ENCODE assay signal across 1 cellular context in the genomic region with DNA sequence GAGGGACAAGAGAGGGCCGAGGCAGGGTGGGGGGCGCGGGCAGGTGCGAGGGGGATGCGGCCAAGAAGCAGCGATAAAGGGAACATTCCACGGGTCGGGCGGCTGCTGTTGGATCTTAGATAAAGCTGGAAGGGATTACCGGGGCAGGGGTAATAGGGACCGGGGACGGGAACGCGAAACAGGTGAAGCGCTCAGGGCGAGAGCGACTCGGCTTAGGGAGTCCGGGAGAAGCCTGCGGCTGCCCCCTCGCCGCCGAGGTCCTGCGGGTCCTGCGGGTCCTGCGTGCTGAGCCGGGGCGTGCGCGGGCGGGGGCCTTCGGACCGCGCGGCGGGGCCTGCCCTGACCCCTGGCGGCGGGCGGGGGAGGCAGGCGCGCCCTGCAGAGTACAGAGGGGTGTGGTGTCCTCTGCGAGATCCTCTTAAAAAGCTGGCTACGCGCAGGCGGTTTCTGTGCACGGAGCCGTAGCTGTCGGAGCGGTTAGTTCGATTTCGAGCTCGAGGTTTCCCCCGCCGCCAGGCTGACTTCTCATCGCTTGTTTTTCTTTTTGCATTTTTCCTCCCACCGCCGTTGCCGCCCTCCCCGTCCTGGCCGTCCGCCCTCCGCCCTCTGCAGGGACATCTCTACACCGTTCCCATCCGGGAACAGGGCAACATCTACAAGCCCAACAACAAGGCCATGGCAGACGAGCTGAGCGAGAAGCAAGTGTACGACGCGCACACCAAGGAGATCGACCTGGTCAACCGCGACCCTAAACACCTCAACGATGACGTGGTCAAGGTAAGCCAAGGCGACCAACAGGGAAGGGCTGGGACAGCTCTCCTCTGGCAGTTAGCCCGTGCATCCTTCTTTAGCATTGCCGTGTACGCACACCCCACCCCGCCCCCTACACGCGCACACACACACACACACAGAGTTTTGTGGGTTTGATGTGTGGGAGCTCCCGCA.
TF ChIP-seq lines count a peak whose summit lies in the region.

No MANE protein-coding gene starts in this region.

TF ChIP-seq in GM12878, 131 proteins besides CTCF, POLR2A, EP300 and RAD21 (continued from another document):
- TF ChIP-seq, protein P1, sequence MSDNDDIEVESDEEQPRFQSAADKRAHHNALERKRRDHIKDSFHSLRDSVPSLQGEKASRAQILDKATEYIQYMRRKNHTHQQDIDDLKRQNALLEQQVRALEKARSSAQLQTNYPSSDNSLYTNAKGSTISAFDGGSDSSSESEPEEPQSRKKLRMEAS (IDR thresholded peaks at IDR 0.05; ENCODE audit: low read depth, low read length): no peak
- TF ChIP-seq TAF1 (IDR thresholded peaks at IDR 0.05; ENCODE audit: borderline replicate concordance, low read depth, low read length) (no peak), ZNF384 (IDR thresholded peaks at IDR 0.05; ENCODE audit: borderline replicate concordance, low read depth, low read length) (no peak), NFXL1 (IDR thresholded peaks at IDR 0.05; ENCODE audit: borderline replicate concordance) (0 out of 2 replicates have a peak, but pooled peaks have one; percentile 22), BRCA1 (IDR thresholded peaks at IDR 0.05; ENCODE audit: low read depth, low read length) (no peak), SREBF2 (IDR thresholded peaks at IDR 0.05; ENCODE audit: low read length) (no peak), BACH1 (IDR thresholded peaks at IDR 0.05; ENCODE audit: borderline replicate concordance) (peak; percentile 59; the same call in 1 of the 2 replicates), TCF12 (IDR thresholded peaks at IDR 0.05; ENCODE audit: low read depth, low read length) (0 out of 2 replicates have a peak, but pooled peaks have one; percentile 16), CREB1 (IDR thresholded peaks at IDR 0.05; ENCODE audit: low read depth) (no peak; the same call in 1 of the 2 replicates), JUND (IDR thresholded peaks at IDR 0.05; ENCODE audit: low read depth, low read length) (no peak), NFYA (IDR thresholded peaks at IDR 0.05; ENCODE audit: borderline replicate concordance, low read depth, low read length) (no peak), NRF1 (conservative IDR thresholded peaks at IDR 0.05; ENCODE audit: low read depth, low read length) (no peak), ZSCAN29 (IDR thresholded peaks at IDR 0.05) (0 out of 2 replicates have a peak, but pooled peaks have one; percentile 71)
- TF ChIP-seq, protein P2, sequence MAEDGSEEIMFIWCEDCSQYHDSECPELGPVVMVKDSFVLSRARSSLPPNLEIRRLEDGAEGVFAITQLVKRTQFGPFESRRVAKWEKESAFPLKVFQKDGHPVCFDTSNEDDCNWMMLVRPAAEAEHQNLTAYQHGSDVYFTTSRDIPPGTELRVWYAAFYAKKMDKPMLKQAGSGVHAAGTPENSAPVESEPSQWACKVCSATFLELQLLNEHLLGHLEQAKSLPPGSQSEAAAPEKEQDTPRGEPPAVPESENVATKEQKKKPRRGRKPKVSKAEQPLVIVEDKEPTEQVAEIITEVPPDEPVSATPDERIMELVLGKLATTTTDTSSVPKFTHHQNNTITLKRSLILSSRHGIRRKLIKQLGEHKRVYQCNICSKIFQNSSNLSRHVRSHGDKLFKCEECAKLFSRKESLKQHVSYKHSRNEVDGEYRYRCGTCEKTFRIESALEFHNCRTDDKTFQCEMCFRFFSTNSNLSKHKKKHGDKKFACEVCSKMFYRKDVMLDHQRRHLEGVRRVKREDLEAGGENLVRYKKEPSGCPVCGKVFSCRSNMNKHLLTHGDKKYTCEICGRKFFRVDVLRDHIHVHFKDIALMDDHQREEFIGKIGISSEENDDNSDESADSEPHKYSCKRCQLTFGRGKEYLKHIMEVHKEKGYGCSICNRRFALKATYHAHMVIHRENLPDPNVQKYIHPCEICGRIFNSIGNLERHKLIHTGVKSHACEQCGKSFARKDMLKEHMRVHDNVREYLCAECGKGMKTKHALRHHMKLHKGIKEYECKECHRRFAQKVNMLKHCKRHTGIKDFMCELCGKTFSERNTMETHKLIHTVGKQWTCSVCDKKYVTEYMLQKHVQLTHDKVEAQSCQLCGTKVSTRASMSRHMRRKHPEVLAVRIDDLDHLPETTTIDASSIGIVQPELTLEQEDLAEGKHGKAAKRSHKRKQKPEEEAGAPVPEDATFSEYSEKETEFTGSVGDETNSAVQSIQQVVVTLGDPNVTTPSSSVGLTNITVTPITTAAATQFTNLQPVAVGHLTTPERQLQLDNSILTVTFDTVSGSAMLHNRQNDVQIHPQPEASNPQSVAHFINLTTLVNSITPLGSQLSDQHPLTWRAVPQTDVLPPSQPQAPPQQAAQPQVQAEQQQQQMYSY (CRISPR knock-in tag; IDR thresholded peaks at IDR 0.05): no peak
- TF ChIP-seq, protein P3, sequence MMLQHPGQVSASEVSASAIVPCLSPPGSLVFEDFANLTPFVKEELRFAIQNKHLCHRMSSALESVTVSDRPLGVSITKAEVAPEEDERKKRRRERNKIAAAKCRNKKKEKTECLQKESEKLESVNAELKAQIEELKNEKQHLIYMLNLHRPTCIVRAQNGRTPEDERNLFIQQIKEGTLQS (IDR thresholded peaks at IDR 0.05; ENCODE audit: borderline replicate concordance, extremely low read depth, low read depth, low read length): no peak
